8 cellular contexts compared by ENCODE assay signal in genomic region chr7:108135446-108136190, GRCh38. TPM values are rescaled to one million over a fixed set of nuclear protein-coding genes. Genes with fewer than 3 reads are reported as not detected.
DNase-seq lines count a peak whose midpoint lies in the region; ATAC-seq and TF ChIP-seq lines count a peak whose summit lies in the region.

No MANE protein-coding gene starts in this region.

- DNase-seq in GM12864 (ENCODE audit: low read depth) (peak; percentile 71), DMS79 treated with DMSO at 0.1 percent for 48 hours (lab: John Stamatoyannopoulos, UW) (no peak), GOT3 (lab: John Stamatoyannopoulos, UW) (no peak), NCI-H1694 treated with DMSO at 0.1 percent for 48 hours (lab: John Stamatoyannopoulos, UW) (no peak), mesothelial cell of epicardium (ENCODE audit: low spot score in 2 of 2, unreplicated experiment in 2 of 2) (no peak)
- peak in 1 of 2 donors; percentile 31 for DNase-seq in activated naive CD4-positive, alpha-beta T cell treated with anti-CD3 and anti-CD28 coated beads, Interleukin-2, amount 50 U/mL, for 72 hours (ENCODE audit: low spot score in 2 of 2)

- no peak overlapping the region for H3K4me3 Mint-ChIP-seq in mesothelial cell of epicardium

- peaks cover 22% of the 10 kb centered on the region for H3K4me1 Mint-ChIP-seq in mesothelial cell of epicardium

- peaks cover 5 to 17% of the 10 kb centered on the region in 2 donors for H3K36me3 Mint-ChIP-seq in activated naive CD4-positive, alpha-beta T cell treated with anti-CD3 and anti-CD28 coated beads, Interleukin-2, amount 50 U/mL, for 72 hours
- H3K36me3 Mint-ChIP-seq in mesothelial cell of epicardium = no peaks in the 10 kb centered on the region

- peaks cover 5 to 9% of the 10 kb centered on the region in 2 donors for H3K9me3 Mint-ChIP-seq in activated naive CD4-positive, alpha-beta T cell treated with anti-CD3 and anti-CD28 coated beads, Interleukin-2, amount 50 U/mL, for 72 hours
- peaks cover 8% of the 10 kb centered on the region for H3K9me3 Mint-ChIP-seq in mesothelial cell of epicardium

- TF ChIP-seq CTCF in GM12864 (IDR thresholded peaks at IDR 0.05; ENCODE audit: low read depth, low read length, missing control alignments) = no peak
- TF ChIP-seq CTCF in mesothelial cell of epicardium (IDR thresholded peaks at IDR 0.05; ENCODE audit: unreplicated experiment) = no peak

- peak overlapping the region; percentile 67 to 86 for H3K27ac Mint-ChIP-seq in activated naive CD4-positive, alpha-beta T cell treated with anti-CD3 and anti-CD28 coated beads, Interleukin-2, amount 50 U/mL, for 72 hours
- no peak overlapping the region for H3K27ac Mint-ChIP-seq in mesothelial cell of epicardium

- H3K27me3 Mint-ChIP-seq in mesothelial cell of epicardium (ENCODE audit: low read depth) = no peaks in the 10 kb centered on the region

- H3K4me3 ChIP-seq in GM12864 (ENCODE audit: low read depth, low read length) = no peak overlapping the region

- ATAC-seq in GM19468 (IDR thresholded peaks at IDR 0.05; ENCODE audit: extremely low read depth, unreplicated experiment) (peak; percentile 96), HG03457 (IDR thresholded peaks at IDR 0.05; ENCODE audit: unreplicated experiment) (peak; percentile 99)
- peak; percentile 86 to 88 for ATAC-seq in activated naive CD4-positive, alpha-beta T cell treated with anti-CD3 and anti-CD28 coated beads, Interleukin-2, amount 50 U/mL, for 72 hours

RNA-seq across cellular contexts. Expression of gene LAMB4, which starts 5.5 kb away (rescaled TPM):
- not detected for total RNA-seq in activated naive CD4-positive, alpha-beta T cell treated with anti-CD3 and anti-CD28 coated beads, Interleukin-2, amount 50 U/mL, for 72 hours
- total RNA-seq in mesothelial cell of epicardium = 16.8 to 21.0 TPM (median 18.3 TPM) in 3 replicates

Comparison
In these comparisons a context has a peak if more than half of its experiments do, and no peak if none do; other contexts are left out.
1. RNA of gene LAMB4, which starts 5.5 kb away (total RNA-seq): 16.8 to 21.0 TPM in mesothelial cell of epicardium; not detected in activated naive CD4-positive, alpha-beta T cell treated with anti-CD3 and anti-CD28 coated beads, Interleukin-2, amount 50 U/mL, for 72 hours; every median in the first group is over 10 times any median in the second.
2. Peak in every context shown above with its lines, with median percentiles within 50 percentile points of each other: ATAC-seq.